In genomic region chrX:1516596-1517104, GRCh38 we compare ENCODE assay signal across 17 cellular contexts. TPM values are rescaled to one million over a fixed set of nuclear protein-coding genes. Genes with fewer than 3 reads are reported as not detected.
DNase-seq lines count a peak whose midpoint lies in the region; ATAC-seq and TF ChIP-seq lines count a peak whose summit lies in the region.
"Had no signal": no experiment of that assay in that cellular context is flagged by ENCODE, and none has a peak within 500 bp of the region (broad histone marks: within the 10 kb centered on the region; RNA-seq: fewer than 3 reads in every experiment).

No MANE protein-coding gene starts in this region.

- H3K4me1 Mint-ChIP-seq in activated T-cell treated with anti-CD3 and anti-CD28 coated beads, Interleukin-2, amount 50 U/mL, for 72 hours (ENCODE audit: low read depth), result peaks cover 43% of the 10 kb centered on the region
- peaks cover 55% of the 10 kb centered on the region for H3K4me1 Mint-ChIP-seq in activated T-cell treated with anti-CD3 and anti-CD28 coated beads, Interleukin-2, amount 50 U/mL, for 4 hours (ENCODE audit: low read depth)
- H3K4me1 Mint-ChIP-seq in activated naive CD8-positive, alpha-beta T cell treated with anti-CD3 and anti-CD28 coated beads for 36 hours, result peaks cover 25% of the 10 kb centered on the region
- H3K4me1 Mint-ChIP-seq in stimulated activated memory B cell treated with anti-CD40 and anti-IgM and Interleukin-4, amounts not matched to agents 10 μg/mL and 1 μg/mL and 100 μg/mL, for 72 hours, result peaks cover 68% of the 10 kb centered on the region
- H3K4me1 Mint-ChIP-seq: neural crest cell had no signal

- no peaks in the 10 kb centered on the region for H4K20me1 ChIP-seq in OCI-LY7 (ENCODE audit: insufficient read depth, low read length)
- H4K20me1 ChIP-seq in GM23248 (ENCODE audit: insufficient read depth), result no peaks in the 10 kb centered on the region

- CTCF ChIA-PET in OCI-LY7 (lab: Charles Lee; ENCODE audit: unreplicated experiment), result no interaction called here

- H2AFZ ChIP-seq in OCI-LY7 (ENCODE audit: low read length) (no peak overlapping the region), GM23248 (no peak overlapping the region)

- no peaks in the 10 kb centered on the region for H3K9me2 ChIP-seq in OCI-LY7 (ENCODE audit: insufficient read depth, low read length)
- H3K9me2 ChIP-seq in GM23248 (ENCODE audit: insufficient read depth), result no peaks in the 10 kb centered on the region

- peaks cover 4 to 7% of the 10 kb centered on the region in 2 donors for H3K9me3 Mint-ChIP-seq in activated T-cell treated with anti-CD3 and anti-CD28 coated beads, Interleukin-2, amount 50 U/mL, for 72 hours
- H3K9me3 Mint-ChIP-seq in activated T-cell treated with anti-CD3 and anti-CD28 coated beads, Interleukin-2, amount 50 U/mL, for 4 hours, result peaks cover 7% of the 10 kb centered on the region
- peaks cover 6% of the 10 kb centered on the region for H3K9me3 Mint-ChIP-seq in activated naive CD8-positive, alpha-beta T cell treated with anti-CD3 and anti-CD28 coated beads for 36 hours
- peaks cover 30% of the 10 kb centered on the region for H3K9me3 Mint-ChIP-seq in stimulated activated memory B cell treated with anti-CD40 and anti-IgM and Interleukin-4, amounts not matched to agents 10 μg/mL and 1 μg/mL and 100 μg/mL, for 72 hours

- DNase-seq in activated T-cell treated with anti-CD3 and anti-CD28 coated beads, Interleukin-2, amount 50 U/mL, for 72 hours, result no peak
- DNase-seq in activated T-cell treated with anti-CD3 and anti-CD28 coated beads, Interleukin-2, amount 50 U/mL, for 4 hours, result no peak
- DNase-seq in OCI-LY7 (ENCODE audit: low spot score) (no peak), GM23248 (no peak)
- DNase-seq in activated naive CD8-positive, alpha-beta T cell treated with anti-CD3 and anti-CD28 coated beads for 36 hours, result no peak
- DNase-seq: caudate nucleus, mesenchymal stem cell, NCI-H1694 treated with DMSO at 0.1 percent for 48 hours, NCI-H510A, right cardiac atrium, SJCRH30 had no signal

- H3K79me2 ChIP-seq in OCI-LY7 (ENCODE audit: insufficient read depth, low read depth, low read length) (peaks cover 74% of the 10 kb centered on the region), GM23248 (ENCODE audit: insufficient read depth) (no peaks in the 10 kb centered on the region)

- no peaks in the 10 kb centered on the region for H3K27me3 ChIP-seq in GM23248 (replicated peaks; ENCODE audit: insufficient read depth)
- H3K27me3 ChIP-seq: SJCRH30 had no signal

- in situ Hi-C loops in GM23248 (cut with MboI), result no loop called here

- WGBS in GM23248 (ENCODE audit: low coverage in 1 of 2, low lambda C conversion rate in 2 of 2, missing lambda C conversion rate in 2 of 2), 2 experiments, result 23 to 25% methylated on average over 9 of the region's 9 CpGs

- no peak overlapping the region for H3K4me3 ChIP-seq in OCI-LY7 (ENCODE audit: low read depth, low read length, poor library complexity, severe bottlenecking)
- no peak overlapping the region for H3K4me3 ChIP-seq in GM23248
- H3K4me3 ChIP-seq: SJCRH30 had no signal

- H3K36me3 ChIP-seq in OCI-LY7 (ENCODE audit: insufficient read depth, low read length) (peaks cover 76% of the 10 kb centered on the region), GM23248 (ENCODE audit: low read depth) (no peaks in the 10 kb centered on the region)
- H3K36me3 ChIP-seq: SJCRH30 had no signal

- no TSS peak for BruUV-seq in OCI-LY7 (replicated peaks; lab: Mats Ljungman, UMichigan)

- TF ChIP-seq CTCF in OCI-LY7 (conservative IDR thresholded peaks at IDR 0.05; ENCODE audit: low read length), result no peak

- H3K27ac ChIP-seq in OCI-LY7 (ENCODE audit: low read depth, low read length, poor library complexity, severe bottlenecking), result peak overlapping the region; percentile 53
- no peak overlapping the region for H3K27ac ChIP-seq in GM23248
- H3K27ac ChIP-seq: SJCRH30 had no signal

- H3F3A ChIP-seq in GM23248 (ENCODE audit: insufficient read depth), result no peaks in the 10 kb centered on the region

- H3K4me1 ChIP-seq in OCI-LY7 (ENCODE audit: insufficient read depth, low read length, poor library complexity, severe bottlenecking), result peaks cover 47% of the 10 kb centered on the region
- no peaks in the 10 kb centered on the region for H3K4me1 ChIP-seq in GM23248 (ENCODE audit: insufficient read depth)
- H3K4me1 ChIP-seq: SJCRH30 had no signal

- H3K9me3 ChIP-seq in OCI-LY7 (ENCODE audit: low read length) (peaks cover 20% of the 10 kb centered on the region; the same call in 1 of the 2 replicates), GM23248 (ENCODE audit: low read depth) (no peaks in the 10 kb centered on the region)
- H3K9me3 ChIP-seq: SJCRH30 had no signal

- peak overlapping the region; percentile 41 for H3K27ac Mint-ChIP-seq in activated T-cell treated with anti-CD3 and anti-CD28 coated beads, Interleukin-2, amount 50 U/mL, for 72 hours
- H3K27ac Mint-ChIP-seq in activated naive CD8-positive, alpha-beta T cell treated with anti-CD3 and anti-CD28 coated beads for 36 hours, result peak overlapping the region; percentile 32
- H3K27ac Mint-ChIP-seq in stimulated activated memory B cell treated with anti-CD40 and anti-IgM and Interleukin-4, amounts not matched to agents 10 μg/mL and 1 μg/mL and 100 μg/mL, for 72 hours, result peak overlapping the region; percentile 96

- no peak overlapping the region for H3K9ac ChIP-seq in GM23248

- H3K27me3 Mint-ChIP-seq in activated T-cell treated with anti-CD3 and anti-CD28 coated beads, Interleukin-2, amount 50 U/mL, for 72 hours (ENCODE audit: low read depth), result no peaks in the 10 kb centered on the region
- H3K27me3 Mint-ChIP-seq in activated T-cell treated with anti-CD3 and anti-CD28 coated beads, Interleukin-2, amount 50 U/mL, for 4 hours (ENCODE audit: low read depth), result no peaks in the 10 kb centered on the region
- no peaks in the 10 kb centered on the region for H3K27me3 Mint-ChIP-seq in activated naive CD8-positive, alpha-beta T cell treated with anti-CD3 and anti-CD28 coated beads for 36 hours
- no peaks in the 10 kb centered on the region for H3K27me3 Mint-ChIP-seq in stimulated activated memory B cell treated with anti-CD40 and anti-IgM and Interleukin-4, amounts not matched to agents 10 μg/mL and 1 μg/mL and 100 μg/mL, for 72 hours

- intact Hi-C loops in OCI-LY7 (cut with micrococcal nuclease; ENCODE audit: unreplicated experiment), result no loop called here

- no peak overlapping the region for H3K4me3 Mint-ChIP-seq in activated T-cell treated with anti-CD3 and anti-CD28 coated beads, Interleukin-2, amount 50 U/mL, for 72 hours
- H3K4me3 Mint-ChIP-seq in activated T-cell treated with anti-CD3 and anti-CD28 coated beads, Interleukin-2, amount 50 U/mL, for 4 hours, result no peak overlapping the region
- no peak overlapping the region for H3K4me3 Mint-ChIP-seq in activated naive CD8-positive, alpha-beta T cell treated with anti-CD3 and anti-CD28 coated beads for 36 hours
- no peak overlapping the region for H3K4me3 Mint-ChIP-seq in stimulated activated memory B cell treated with anti-CD40 and anti-IgM and Interleukin-4, amounts not matched to agents 10 μg/mL and 1 μg/mL and 100 μg/mL, for 72 hours
- H3K4me3 Mint-ChIP-seq: neural crest cell had no signal

- H3K36me3 Mint-ChIP-seq in activated T-cell treated with anti-CD3 and anti-CD28 coated beads, Interleukin-2, amount 50 U/mL, for 72 hours (ENCODE audit: insufficient read depth in 2 of 2), result peaks cover 26 to 34% of the 10 kb centered on the region in 2 donors
- H3K36me3 Mint-ChIP-seq in activated T-cell treated with anti-CD3 and anti-CD28 coated beads, Interleukin-2, amount 50 U/mL, for 4 hours (ENCODE audit: insufficient read depth), result peaks cover 48% of the 10 kb centered on the region
- peaks cover 36% of the 10 kb centered on the region for H3K36me3 Mint-ChIP-seq in activated naive CD8-positive, alpha-beta T cell treated with anti-CD3 and anti-CD28 coated beads for 36 hours
- H3K36me3 Mint-ChIP-seq in stimulated activated memory B cell treated with anti-CD40 and anti-IgM and Interleukin-4, amounts not matched to agents 10 μg/mL and 1 μg/mL and 100 μg/mL, for 72 hours, result peaks cover 81% of the 10 kb centered on the region

- POLR2A ChIA-PET in OCI-LY7 (lab: Charles Lee), result no interaction called here

- no peak for ATAC-seq in activated T-cell treated with anti-CD3 and anti-CD28 coated beads, Interleukin-2, amount 50 U/mL, for 72 hours (replicated peaks in 1 of 2)
- no peak for ATAC-seq in activated T-cell treated with anti-CD3 and anti-CD28 coated beads, Interleukin-2, amount 50 U/mL, for 4 hours
- ATAC-seq in stimulated activated memory B cell treated with anti-CD40 and anti-IgM and Interleukin-4, amounts not matched to agents 10 μg/mL and 1 μg/mL and 100 μg/mL, for 72 hours, result no peak
- ATAC-seq in HG02885 (IDR thresholded peaks at IDR 0.05; ENCODE audit: poor library complexity, unreplicated experiment), result no peak
- ATAC-seq in HG03095 (IDR thresholded peaks at IDR 0.05; ENCODE audit: unreplicated experiment), result no peak

- H3K4me2 ChIP-seq in OCI-LY7 (ENCODE audit: low read length) (no peak overlapping the region), GM23248 (ENCODE audit: unreplicated experiment) (no peak overlapping the region)

RNA-seq across cellular contexts. Expression of gene P2RY8, which starts 20.3 kb away (rescaled TPM):
- 10 to 100 TPM; 40.1 to 45.7 TPM for total RNA-seq in activated T-cell treated with anti-CD3 and anti-CD28 coated beads, Interleukin-2, amount 50 U/mL, for 72 hours
- total RNA-seq in activated T-cell treated with anti-CD3 and anti-CD28 coated beads, Interleukin-2, amount 50 U/mL, for 4 hours, result 10 to 100 TPM; 14.4 to 22.2 (median 18.4) TPM
- 88.3 and 110 TPM in 2 replicates for total RNA-seq in OCI-LY7 (2014; rRNA removed; shearing (Covaris generic))
- 122 and 149 TPM in 2 replicates for total RNA-seq in OCI-LY7 (2022)
- 10 to 100 TPM; 12.5 to 13.3 TPM for total RNA-seq in activated naive CD8-positive, alpha-beta T cell treated with anti-CD3 and anti-CD28 coated beads for 36 hours
- not detected in 2 replicates for total RNA-seq in GM23248 (2014; rRNA removed; shearing (Covaris generic))
- 0.04 TPM in 1 of 2 replicates, not detected in the other for polyA plus RNA-seq in GM23248 (2016; fragmentation: Nextera tagmentation; extraction: Ambion mirVana)
- total RNA-seq: neural crest cell, temporal lobe had no signal
- polyA plus RNA-seq: keratinocyte had no signal

Comparison
In these comparisons a context has a peak if more than half of its experiments do, and no peak if none do; other contexts are left out.
1. H3K27ac Mint-ChIP-seq: peak in every context shown above with its lines; median percentile 96 in stimulated activated memory B cell treated with anti-CD40 and anti-IgM and Interleukin-4, amounts not matched to agents 10 μg/mL and 1 μg/mL and 100 μg/mL, for 72 hours; 41 in activated T-cell treated with anti-CD3 and anti-CD28 coated beads, Interleukin-2, amount 50 U/mL, for 72 hours; 32 in activated naive CD8-positive, alpha-beta T cell treated with anti-CD3 and anti-CD28 coated beads for 36 hours.
2. RNA of gene P2RY8, which starts 20.3 kb away (total RNA-seq): 88.3 to 149 TPM in OCI-LY7, 40.1 to 45.7 TPM in activated T-cell treated with anti-CD3 and anti-CD28 coated beads, Interleukin-2, amount 50 U/mL, for 72 hours, 14.4 to 22.2 TPM in activated T-cell treated with anti-CD3 and anti-CD28 coated beads, Interleukin-2, amount 50 U/mL, for 4 hours and 12.5 to 13.3 TPM in activated naive CD8-positive, alpha-beta T cell treated with anti-CD3 and anti-CD28 coated beads for 36 hours; not detected in GM23248; every median in the first group is over 10 times any median in the second.